17 cellular contexts compared by ENCODE assay signal in the genomic region with DNA sequence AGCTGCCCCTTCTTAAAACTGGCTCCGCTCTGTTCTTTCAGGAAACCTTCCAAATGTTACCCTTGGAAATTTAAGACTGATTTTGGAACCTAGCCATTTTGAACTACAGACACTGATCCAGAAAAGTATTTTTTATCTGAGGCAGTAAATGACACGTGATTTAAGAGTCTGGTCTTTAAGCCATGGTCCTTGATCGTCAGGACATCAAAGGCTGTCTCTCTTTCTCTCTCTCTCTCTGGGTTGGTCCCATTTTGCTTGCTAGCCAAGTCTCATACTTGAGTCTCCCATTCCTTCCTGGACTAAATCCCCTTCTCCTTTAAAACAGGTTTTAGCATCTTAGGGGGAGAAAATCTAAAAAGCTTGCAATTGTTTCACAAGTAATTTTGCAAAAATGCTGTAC.
"Had no signal": no experiment of that assay in that cellular context is flagged by ENCODE, and none has a peak within 500 bp of the region (broad histone marks: within the 10 kb centered on the region; RNA-seq: fewer than 3 reads in every experiment).

No MANE protein-coding gene starts in this region.

- H3K4me3 ChIP-seq: breast epithelium, left lung, pancreas, spleen had no signal

- H3K36me3 Mint-ChIP-seq: activated CD8-positive, alpha-beta memory T cell treated with anti-CD3 and anti-CD28 coated beads, Interleukin-2, amount 10 ng/mL, durations not matched to agents 7 days and 5 days; activated naive CD8-positive, alpha-beta T cell treated with anti-CD3 and anti-CD28 coated beads, Interleukin-2, amount 10 ng/mL, durations not matched to agents 7 days and 5 days; stimulated activated memory B cell treated with anti-CD40 and anti-IgM and Interleukin-4, amounts not matched to agents 10 μg/mL and 1 μg/mL and 100 μg/mL, for 72 hours had no signal

- DNase-seq: activated CD4-positive, alpha-beta T cell treated with anti-CD3 and anti-CD28 coated beads, Interleukin-2, amount 50 U/mL, for 48 hours; activated CD4-positive, CD25-positive, alpha-beta regulatory T cell treated with anti-CD3 and anti-CD28 coated beads, Interleukin-2, amount 50 U/mL, for 72 hours; activated CD8-positive, alpha-beta memory T cell treated with anti-CD3 and anti-CD28 coated beads, Interleukin-2, amount 10 ng/mL, durations not matched to agents 7 days and 5 days; activated gamma-delta T cell; activated naive CD8-positive, alpha-beta T cell treated with anti-CD3 and anti-CD28 coated beads, Interleukin-2, amount 10 ng/mL, durations not matched to agents 7 days and 5 days; activated T-cell treated with anti-CD3 and anti-CD28 coated beads, Interleukin-2, amount 50 U/mL, for 4 hours; left lung; mesenchymal stem cell; spleen; stimulated activated CD4-positive, alpha-beta T cell treated with anti-CD3 and anti-CD28 coated beads, Interleukin-1b, Interleukin-23, amount 100 ng/mL, for 48 hours; trophoblast cell had no signal

- H3K9me3 Mint-ChIP-seq: activated naive CD8-positive, alpha-beta T cell treated with anti-CD3 and anti-CD28 coated beads, Interleukin-2, amount 10 ng/mL, durations not matched to agents 7 days and 5 days; activated T-cell treated with anti-CD3 and anti-CD28 coated beads, Interleukin-2, amount 50 U/mL, for 4 hours; neural crest cell; stimulated activated memory B cell treated with anti-CD40 and anti-IgM and Interleukin-4, amounts not matched to agents 10 μg/mL and 1 μg/mL and 100 μg/mL, for 72 hours had no signal

- H3K27me3 ChIP-seq: breast epithelium, pancreas had no signal

- FAIRE-seq: endometrium, pancreas had no signal

- H3K9me3 ChIP-seq: breast epithelium, left lung, pancreas, spleen had no signal

- H3K27ac ChIP-seq: left lung, pancreas, spleen had no signal

- H3K36me3 ChIP-seq: breast epithelium, left lung, pancreas, spleen had no signal

- ATAC-seq: activated CD8-positive, alpha-beta memory T cell treated with anti-CD3 and anti-CD28 coated beads, Interleukin-2, amount 10 ng/mL, durations not matched to agents 7 days and 5 days; activated T-cell treated with anti-CD3 and anti-CD28 coated beads, Interleukin-2, amount 50 U/mL, for 4 hours; esophagus mucosa; left lung; stimulated activated memory B cell treated with anti-CD40 and anti-IgM and Interleukin-4, amounts not matched to agents 10 μg/mL and 1 μg/mL and 100 μg/mL, for 72 hours had no signal

- H3K27ac Mint-ChIP-seq: activated CD8-positive, alpha-beta memory T cell treated with anti-CD3 and anti-CD28 coated beads, Interleukin-2, amount 10 ng/mL, durations not matched to agents 7 days and 5 days; activated naive CD8-positive, alpha-beta T cell treated with anti-CD3 and anti-CD28 coated beads, Interleukin-2, amount 10 ng/mL, durations not matched to agents 7 days and 5 days; stimulated activated memory B cell treated with anti-CD40 and anti-IgM and Interleukin-4, amounts not matched to agents 10 μg/mL and 1 μg/mL and 100 μg/mL, for 72 hours had no signal

- H3K4me3 Mint-ChIP-seq: activated CD8-positive, alpha-beta memory T cell treated with anti-CD3 and anti-CD28 coated beads, Interleukin-2, amount 10 ng/mL, durations not matched to agents 7 days and 5 days; activated naive CD8-positive, alpha-beta T cell treated with anti-CD3 and anti-CD28 coated beads, Interleukin-2, amount 10 ng/mL, durations not matched to agents 7 days and 5 days; activated T-cell treated with anti-CD3 and anti-CD28 coated beads, Interleukin-2, amount 50 U/mL, for 4 hours; neural crest cell; stimulated activated memory B cell treated with anti-CD40 and anti-IgM and Interleukin-4, amounts not matched to agents 10 μg/mL and 1 μg/mL and 100 μg/mL, for 72 hours had no signal
